ENCODE assay signal across 8 cellular contexts in the genomic region with DNA sequence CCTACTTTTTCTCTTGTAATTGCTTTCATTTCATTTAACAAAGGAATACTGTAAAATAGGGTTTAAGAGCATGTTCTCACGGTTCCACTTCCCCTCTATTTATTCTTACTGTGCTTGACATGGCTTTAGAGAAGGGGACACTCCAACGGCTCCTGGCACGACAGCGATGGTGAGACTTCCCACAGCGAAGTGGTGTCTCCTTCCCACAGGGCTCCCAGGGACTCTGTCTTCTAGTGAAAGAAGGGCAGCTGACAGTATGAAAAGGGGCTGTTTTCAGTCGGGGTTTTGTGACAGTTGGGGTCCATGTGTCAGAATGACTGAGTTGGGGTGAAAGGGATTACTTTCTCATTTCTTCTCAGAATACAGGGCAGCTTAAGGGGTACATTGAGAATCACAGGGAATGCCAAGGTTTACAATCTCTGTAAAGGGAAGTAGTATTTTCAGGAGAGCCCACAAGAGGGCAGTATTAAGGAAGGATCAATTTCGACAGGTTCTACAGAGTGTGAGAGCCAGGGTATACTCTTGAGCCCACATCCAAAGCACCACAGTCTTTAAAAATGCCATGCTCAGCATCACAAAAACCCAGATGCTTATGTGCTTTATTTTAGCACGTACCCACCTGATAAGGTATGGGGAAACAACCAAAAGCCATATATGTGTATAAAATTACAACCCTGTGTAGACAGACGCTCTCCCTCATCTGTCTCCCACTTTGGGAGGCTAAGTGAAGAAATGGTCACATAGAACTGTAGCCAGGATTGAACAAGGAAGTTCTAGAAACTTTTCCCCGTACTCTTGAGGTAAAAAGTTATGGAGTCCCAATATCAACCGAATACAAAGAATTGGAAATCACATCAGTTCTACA. TPM values are rescaled to one million over a fixed set of nuclear protein-coding genes. Genes with fewer than 3 reads are reported as not detected.
DNase-seq lines count a peak whose midpoint lies in the region; ATAC-seq, FAIRE-seq and TF ChIP-seq lines count a peak whose summit lies in the region.

No MANE protein-coding gene starts in this region.

- no peak for FAIRE-seq in pancreas (lab: Jason Lieb, UNC)

- H3K36me3 ChIP-seq in breast epithelium: no peaks in the 10 kb centered on the region
- H3K36me3 ChIP-seq in endodermal cell (ENCODE audit: control insufficient read depth, insufficient read depth, low read length): no peaks in the 10 kb centered on the region
- H3K36me3 ChIP-seq in pancreas: no peaks in the 10 kb centered on the region

- no peaks in the 10 kb centered on the region for H3K9me3 ChIP-seq in breast epithelium
- H3K9me3 ChIP-seq in endodermal cell (ENCODE audit: control insufficient read depth, low read length): no peaks in the 10 kb centered on the region
- H3K9me3 ChIP-seq in pancreas: no peaks in the 10 kb centered on the region

- no peaks in the 10 kb centered on the region for H3K36me3 Mint-ChIP-seq in MCF 10A (ENCODE audit: insufficient read depth, unreplicated experiment)
- H3K36me3 Mint-ChIP-seq in endodermal cell (ENCODE audit: low read depth): no peaks in the 10 kb centered on the region

- TF ChIP-seq CTCF in MCF 10A (IDR thresholded peaks at IDR 0.05; ENCODE audit: unreplicated experiment): peak; percentile 38
- peak in 1 of 3 donors; percentile 28 for TF ChIP-seq CTCF in breast epithelium (IDR thresholded peaks at IDR 0.05)
- peak; percentile 77 for TF ChIP-seq CTCF in endodermal cell (conservative IDR thresholded peaks at IDR 0.05)
- peak; percentile 24 to 46 (median 44) for TF ChIP-seq CTCF in pancreas (IDR thresholded peaks at IDR 0.05)

- peaks cover 7% of the 10 kb centered on the region for H3K4me1 Mint-ChIP-seq in MCF 10A (ENCODE audit: insufficient read depth, unreplicated experiment)
- no peaks in the 10 kb centered on the region for H3K4me1 Mint-ChIP-seq in endodermal cell

- no peaks in the 10 kb centered on the region for H3K27me3 Mint-ChIP-seq in MCF 10A (ENCODE audit: insufficient read depth, unreplicated experiment)
- H3K27me3 Mint-ChIP-seq in endodermal cell (ENCODE audit: insufficient read depth): no peaks in the 10 kb centered on the region

- no peak for TF ChIP-seq POLR2A in breast epithelium (IDR thresholded peaks at IDR 0.05)

- H3K27ac ChIP-seq in breast epithelium (no peak overlapping the region), endodermal cell (ENCODE audit: low read depth, low read length) (no peak overlapping the region), pancreas (no peak overlapping the region)

- BruUV-seq in MCF 10A (replicated peaks; lab: Mats Ljungman, UMichigan): no TSS peak

- POLR2A ChIA-PET in MCF 10A (lab: Yijun Ruan, JAX): no interaction called here

- H3K27me3 ChIP-seq in breast epithelium (no peaks in the 10 kb centered on the region), endodermal cell (ENCODE audit: control insufficient read depth, insufficient read depth, low read length, poor library complexity, severe bottlenecking) (no peaks in the 10 kb centered on the region), pancreas (peaks cover 0 to 4% (median 0%) of the 10 kb centered on the region in 4 donors)

- DNase-seq in MCF 10A (ENCODE audit: unreplicated experiment): peak; percentile 60
- no peak for DNase-seq in breast epithelium (ENCODE audit: low spot score in 2 of 2)
- peak; percentile 47 for DNase-seq in NCI-H345 (lab: John Stamatoyannopoulos, UW)
- peak; percentile 51 for DNase-seq in endodermal cell
- DNase-seq in pancreas: no peak
- DNase-seq in mesenteric fat pad (ENCODE audit: low spot score): no peak
- DNase-seq in activated T-cell treated with anti-CD3 and anti-CD28 coated beads for 4 hours: no peak
- no peak for DNase-seq in DMS153 (lab: John Stamatoyannopoulos, UW)

- ATAC-seq in pancreas: peak; percentile 46 to 83 (median 78)

- H3K4me1 ChIP-seq in breast epithelium: no peaks in the 10 kb centered on the region
- H3K4me1 ChIP-seq in endodermal cell (ENCODE audit: control insufficient read depth, insufficient read depth, low read length): no peaks in the 10 kb centered on the region
- no peaks in the 10 kb centered on the region for H3K4me1 ChIP-seq in pancreas

- H3K9me3 Mint-ChIP-seq in MCF 10A (ENCODE audit: unreplicated experiment): no peaks in the 10 kb centered on the region
- H3K9me3 Mint-ChIP-seq in endodermal cell: peaks cover 18% of the 10 kb centered on the region

- peak overlapping the region; percentile 29 for H3K27ac Mint-ChIP-seq in MCF 10A (ENCODE audit: low read depth, unreplicated experiment)
- no peak overlapping the region for H3K27ac Mint-ChIP-seq in endodermal cell

- H3K9ac ChIP-seq in endodermal cell (ENCODE audit: extremely low read depth, low read length, poor library complexity, severe bottlenecking): no peak overlapping the region

- CTCF ChIA-PET in MCF 10A (lab: Yijun Ruan, JAX): interaction anchor here (0.6 to 2.1 kb wide), 11 partner anchors 9 to 357 kb away, joined by 3 to 6 read pairs (median 4); no protein-coding TSS in a partner anchor

- intact Hi-C loops in MCF 10A (cut with micrococcal nuclease) (no loop called here), breast epithelium (cut with DNase I; ENCODE audit: low total_unique reads) (no loop called here), pancreas (cut with DNase I) (no loop called here)

- H3K4me3 Mint-ChIP-seq in MCF 10A (ENCODE audit: unreplicated experiment) (no peak overlapping the region), endodermal cell (no peak overlapping the region)

- WGBS in endodermal cell (ENCODE audit: insufficient coverage in 1 of 2, insufficient read length in 1 of 2), 2 experiments: 77 to 94% methylated on average over 6 to 11 of the region's 11 CpGs
- 45 to 54% methylated on average over 11 of the region's 11 CpGs for WGBS in pancreas, 2 donors

- H3K4me3 ChIP-seq in breast epithelium (no peak overlapping the region), endodermal cell (ENCODE audit: low read length) (no peak overlapping the region), pancreas (no peak overlapping the region)

RNA-seq across cellular contexts. Expression of a gene that starts 31.3 kb away (rescaled TPM):
- total RNA-seq in MCF 10A (2022): 0.42 TPM in 1 of 2 replicates, not detected in the other
- total RNA-seq in breast epithelium: 10 to 100 TPM in 2 of 3 donors, 1 to 10 TPM in 1; 7.7 to 12.8 (median 11.6) TPM
- under 1 TPM; 0.77 to 0.88 TPM for total RNA-seq in endodermal cell
- polyA plus RNA-seq in endodermal cell (2013, experiment 1 of 2): 3.6 TPM
- 3.8 TPM for polyA plus RNA-seq in endodermal cell (2013, experiment 2 of 2)
- total RNA-seq in pancreas: 1 to 10 TPM; 2.9 to 9.0 (median 5.1) TPM
- polyA plus RNA-seq in pancreas: 1 to 10 TPM; 2.1 to 7.0 TPM
- total RNA-seq in mesenteric fat pad: 10.4 TPM

Comparison
In these comparisons a context has a peak if more than half of its experiments do, and no peak if none do; other contexts are left out.
1. DNase-seq: peak in MCF 10A (single experiment), NCI-H345 (single experiment) and endodermal cell (single experiment); none in breast epithelium (0 of 2), pancreas (0 of 6), mesenteric fat pad (single experiment), activated T-cell treated with anti-CD3 and anti-CD28 coated beads for 4 hours (single experiment) and DMS153 (single experiment).